Comparison of ENCODE assay signal across 1 cellular context in the genomic region with DNA sequence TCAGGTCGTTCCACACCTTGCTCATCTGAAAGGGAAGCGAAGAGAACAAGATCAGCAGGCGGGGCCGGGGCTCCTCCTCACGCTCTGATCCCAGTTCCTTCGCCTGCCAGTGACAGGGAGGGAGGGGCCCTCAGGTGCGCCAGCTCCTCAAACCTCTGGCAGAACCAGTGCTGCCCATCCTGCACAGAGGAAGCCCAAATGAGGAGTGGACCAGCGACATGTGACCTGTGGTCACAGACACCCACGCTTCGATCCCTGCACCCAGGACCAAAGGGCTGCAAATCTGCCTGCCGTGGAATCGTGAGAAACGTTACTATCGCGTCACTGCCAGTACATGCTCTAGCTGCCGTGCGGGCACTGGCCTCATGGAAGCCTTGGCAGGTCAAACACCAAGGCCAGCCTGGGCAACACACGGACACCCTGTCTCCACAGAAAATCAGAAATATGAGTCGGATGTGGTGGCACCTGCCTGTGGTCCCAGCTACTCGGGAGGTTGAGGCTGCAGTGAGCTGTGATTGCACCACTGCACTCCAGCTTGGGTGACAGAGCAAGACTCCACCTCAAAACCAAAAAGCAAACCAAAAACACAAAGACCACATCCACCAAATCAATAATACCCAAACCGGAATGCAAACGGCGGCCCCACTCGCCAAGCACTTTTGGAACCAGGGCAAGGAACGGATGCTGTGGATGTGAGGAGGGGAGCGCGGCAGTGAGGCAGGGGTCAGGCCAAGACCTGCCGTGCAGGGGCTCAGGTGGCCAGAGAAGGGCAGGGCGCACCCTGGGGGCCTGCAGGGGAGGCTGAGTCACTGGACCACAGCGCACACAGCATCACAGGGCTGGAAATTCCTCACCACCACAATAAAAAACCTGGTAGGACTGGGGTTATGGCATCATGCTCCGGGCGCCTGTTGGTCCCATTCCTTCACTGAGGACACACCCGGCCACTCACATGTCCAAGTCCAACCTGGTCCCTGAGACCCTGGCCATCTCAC.
TF ChIP-seq lines count a peak whose summit lies in the region.

No MANE protein-coding gene starts in this region.

TF ChIP-seq in H1, 55 proteins besides CTCF, POLR2A, EP300 and RAD21:
- TF ChIP-seq CBX8 (IDR thresholded peaks at IDR 0.05; ENCODE audit: borderline replicate concordance, low read depth, low read length), result no peak
- no peak for TF ChIP-seq SAP30 (IDR thresholded peaks at IDR 0.05; ENCODE audit: insufficient read depth, insufficient replicate concordance, low read length)
TF ChIP-seq in H1: peak in this region for 0.
